Comparison of ENCODE assay signal across 24 cellular contexts in genomic region chr2:50838316-50838715, GRCh38.
DNase-seq lines count a peak whose midpoint lies in the region; FAIRE-seq and TF ChIP-seq lines count a peak whose summit lies in the region.
"Had no signal": no experiment of that assay in that cellular context is flagged by ENCODE, and none has a peak within 500 bp of the region (broad histone marks: within the 10 kb centered on the region; RNA-seq: fewer than 3 reads in every experiment).

No MANE protein-coding gene starts in this region.

- no peak for FAIRE-seq in astrocyte (lab: Jason Lieb, UNC)

- no peaks in the 10 kb centered on the region for H3K79me2 ChIP-seq in astrocyte (ENCODE audit: insufficient read depth, low read length)

- no peaks in the 10 kb centered on the region for H3K36me3 ChIP-seq in astrocyte (ENCODE audit: insufficient read depth, low read length)
- H3K36me3 ChIP-seq in iPS-20b (ENCODE audit: insufficient read depth, low read depth, low read length), result no peaks in the 10 kb centered on the region
- H3K36me3 ChIP-seq: BE2C, Peyer's patch had no signal

- no peak overlapping the region for H3K4me2 ChIP-seq in astrocyte (ENCODE audit: low read length)

- peak overlapping the region; percentile 64 for H2AFZ ChIP-seq in astrocyte (ENCODE audit: low read depth, low read length)
- H2AFZ ChIP-seq: GM23248 had no signal

- H3K9ac ChIP-seq in astrocyte (ENCODE audit: low read length) (no peak overlapping the region), iPS-20b (ENCODE audit: low read depth, low read length) (peak overlapping the region; percentile 24; the same call in 1 of the 2 replicates)
- H3K9ac ChIP-seq: GM23248 had no signal

- H3K27me3 ChIP-seq in astrocyte (ENCODE audit: insufficient read depth, low read length), result no peaks in the 10 kb centered on the region
- H3K27me3 ChIP-seq in iPS-20b (ENCODE audit: insufficient read depth, low read length), result no peaks in the 10 kb centered on the region
- H3K27me3 ChIP-seq: BE2C, Peyer's patch had no signal

- no peak overlapping the region for H3K27ac Mint-ChIP-seq in astrocyte (ENCODE audit: unreplicated experiment)
- H3K27ac Mint-ChIP-seq: CD14-positive monocyte; CD8-positive, alpha-beta memory T cell had no signal

- H3K4me3 ChIP-seq in astrocyte (ENCODE audit: insufficient read depth, low read depth, low read length) (no peak overlapping the region), iPS-20b (ENCODE audit: low read length) (no peak overlapping the region)
- H3K4me3 ChIP-seq: GM23248, Peyer's patch had no signal

- no peak overlapping the region for H3K4me3 Mint-ChIP-seq in astrocyte (ENCODE audit: unreplicated experiment)
- H3K4me3 Mint-ChIP-seq: CD14-positive monocyte; CD8-positive, alpha-beta memory T cell had no signal

- H3K27ac ChIP-seq in astrocyte (ENCODE audit: low read depth, low read length), result no peak overlapping the region
- no peak overlapping the region for H3K27ac ChIP-seq in iPS-20b (ENCODE audit: low read length)
- H3K27ac ChIP-seq: GM23248, Peyer's patch had no signal

- no peaks in the 10 kb centered on the region for H3K27me3 Mint-ChIP-seq in astrocyte (ENCODE audit: low read depth, unreplicated experiment)
- H3K27me3 Mint-ChIP-seq: CD8-positive, alpha-beta memory T cell had no signal

- H3K9me3 ChIP-seq in astrocyte (ENCODE audit: insufficient read depth, low read depth, low read length), result no peaks in the 10 kb centered on the region
- H3K9me3 ChIP-seq in iPS-20b (ENCODE audit: insufficient read depth, low read depth, low read length), result no peaks in the 10 kb centered on the region
- H3K9me3 ChIP-seq: BE2C, Peyer's patch had no signal

- peak; percentile 40 for DNase-seq in NCI-H2171 treated with DMSO at 0.1 percent for 48 hours (lab: John Stamatoyannopoulos, UW)
- no peak for DNase-seq in NCI-H2171 (lab: John Stamatoyannopoulos, UW)
- no peak for DNase-seq in astrocyte (ENCODE audit: low read depth)
- DNase-seq in anterior cingulate cortex (lab: John Stamatoyannopoulos, UW), result no peak
- DNase-seq in stimulated activated CD4-positive, alpha-beta T cell treated with anti-CD3 and anti-CD28 coated beads, Interleukin-2, amount 100 ng/mL, for 24 hours, result no peak
- DNase-seq in DMS53 treated with DMSO at 0.1 percent for 48 hours (lab: John Stamatoyannopoulos, UW; ENCODE audit: unreplicated experiment), result no peak
- no peak for DNase-seq in NCI-H1092 treated with DMSO at 0.1 percent for 48 hours (lab: John Stamatoyannopoulos, UW)
- DNase-seq: 8988T; ACHN; BE2C; CD8-positive, alpha-beta memory T cell; DMS153; GM23248; HCEC 1CT; NCI-H1092; NCI-H1436; NCI-H187; NCI-H2081 treated with DMSO at 0.1 percent for 48 hours; NCI-H526 treated with DMSO at 0.1 percent for 48 hours; Peyer's patch; SHP77 treated with DMSO at 0.1 percent for 48 hours; SW 1271 had no signal

- H3K4me1 ChIP-seq in astrocyte (ENCODE audit: insufficient read depth, low read length) (no peaks in the 10 kb centered on the region), iPS-20b (ENCODE audit: insufficient read depth, low read length) (peaks cover 8% of the 10 kb centered on the region)
- H3K4me1 ChIP-seq: BE2C, Peyer's patch had no signal

- no peaks in the 10 kb centered on the region for H4K20me1 ChIP-seq in astrocyte (ENCODE audit: insufficient read depth, low read length)

- TF ChIP-seq CTCF in astrocyte (IDR thresholded peaks at IDR 0.05; ENCODE audit: insufficient read depth, low read depth, low read length), result no peak

- no peaks in the 10 kb centered on the region for H3K4me1 Mint-ChIP-seq in astrocyte (ENCODE audit: low read depth, unreplicated experiment)
- H3K4me1 Mint-ChIP-seq: CD14-positive monocyte; CD8-positive, alpha-beta memory T cell had no signal

- no peaks in the 10 kb centered on the region for H3K36me3 Mint-ChIP-seq in astrocyte (ENCODE audit: low read depth, unreplicated experiment)
- H3K36me3 Mint-ChIP-seq: CD14-positive monocyte; CD8-positive, alpha-beta memory T cell had no signal

- no peaks in the 10 kb centered on the region for H3K9me3 Mint-ChIP-seq in astrocyte (ENCODE audit: unreplicated experiment)
